In genomic region chr10:71727429-71728217, GRCh38 we compare ENCODE assay signal across 9 cellular contexts. TPM values are rescaled to one million over a fixed set of nuclear protein-coding genes. Genes with fewer than 3 reads are reported as not detected.
DNase-seq lines count a peak whose midpoint lies in the region; ATAC-seq, FAIRE-seq and TF ChIP-seq lines count a peak whose summit lies in the region.
"Had no signal": no experiment of that assay in that cellular context is flagged by ENCODE, and none has a peak within 500 bp of the region (broad histone marks: within the 10 kb centered on the region; RNA-seq: fewer than 3 reads in every experiment).

No MANE protein-coding gene starts in this region.

- WGBS in A549 (ENCODE audit: missing lambda C conversion rate) = 72% methylated on average over 9 of the region's 12 CpGs

- no TSS peak for BruUV-seq in Panc1 (replicated peaks; lab: Mats Ljungman, UMichigan)

- peak overlapping the region in 1 of 2 donors; percentile 3 for H3K9ac ChIP-seq in kidney (ENCODE audit: low read length in 2 of 2)

- no peaks in the 10 kb centered on the region for H3K9me3 Mint-ChIP-seq in activated naive CD4-positive, alpha-beta T cell treated with anti-CD3 and anti-CD28 coated beads, Interleukin-2, amount 50 U/mL, for 24 hours

- in situ Hi-C loops in Panc1 (cut with HindIII; ENCODE audit: low pct_unique_long_range_greater_than_20kb, low sequenced_read_pairs) = no loop called here

- peak overlapping the region; percentile 71 for H3K4me2 ChIP-seq in A549

- TF ChIP-seq EP300 in A549 (IDR thresholded peaks at IDR 0.05) = no peak

- no peak overlapping the region for H3K4me3 ChIP-seq in A549
- H3K4me3 ChIP-seq in Panc1 (ENCODE audit: low read depth in 2 of 2, low read length in 2 of 2) = no peak overlapping the region
- H3K4me3 ChIP-seq in kidney (ENCODE audit: low read length in 2 of 2) = no peak overlapping the region

- CTCF ChIA-PET in A549 (lab: Yijun Ruan, JAX) = interaction anchor here (1.1 to 6.1 kb wide), 6 partner anchors 15 to 408 kb away, joined by 3 to 31 read pairs (median 4); partner anchors contain the start of genes SLC29A3 and VSIR
- CTCF ChIA-PET in Panc1 (lab: Charles Lee) = interaction anchor here (1.1 kb wide), 1 partner anchor 20 kb away, joined by 3 read pairs; no protein-coding TSS in a partner anchor

- no peaks in the 10 kb centered on the region for H3K36me3 Mint-ChIP-seq in activated naive CD4-positive, alpha-beta T cell treated with anti-CD3 and anti-CD28 coated beads, Interleukin-2, amount 50 U/mL, for 24 hours

- POLR2A ChIA-PET in A549 (lab: Yijun Ruan, JAX) (interaction anchor here (0.6 to 3.0 kb wide), 3 partner anchors 39 to 409 kb away, joined by 3 to 10 read pairs (median 10); partner anchors contain the start of genes SLC29A3 and VSIR), Panc1 (lab: Charles Lee) (no interaction called here)

- H3K9me3 ChIP-seq in A549 = no peaks in the 10 kb centered on the region
- H3K9me3 ChIP-seq in Panc1 (ENCODE audit: control insufficient read depth, insufficient read depth, low read depth, low read length) = no peaks in the 10 kb centered on the region
- no peaks in the 10 kb centered on the region for H3K9me3 ChIP-seq in kidney (ENCODE audit: control insufficient read depth in 1 of 2, low read length in 2 of 2)

- H3K36me3 ChIP-seq in Panc1 (ENCODE audit: control insufficient read depth, insufficient read depth, low read length) (no peaks in the 10 kb centered on the region), kidney (ENCODE audit: control insufficient read depth in 1 of 2, insufficient read depth in 2 of 2, low read length in 2 of 2) (no peaks in the 10 kb centered on the region)

- FAIRE-seq in A549 (lab: Jason Lieb, UNC) (no peak), kidney (lab: Jason Lieb, UNC) (no peak)

- H3K27me3 ChIP-seq in Panc1 (ENCODE audit: control insufficient read depth, insufficient read depth, low read length) = no peaks in the 10 kb centered on the region

- TF ChIP-seq CTCF in A549 (IDR thresholded peaks at IDR 0.05) = no peak
- no peak for TF ChIP-seq CTCF in Panc1 (IDR thresholded peaks at IDR 0.05)
- no peak for TF ChIP-seq CTCF in kidney (IDR thresholded peaks at IDR 0.05; ENCODE audit: borderline replicate concordance, extremely low read depth, insufficient read depth)

- peak overlapping the region; percentile 38 to 79; a peak in 4 of 6 replicates for H3K27ac ChIP-seq in A549
- no peak overlapping the region for H3K27ac ChIP-seq in Panc1 (ENCODE audit: low read length)
- H3K27ac ChIP-seq in kidney (ENCODE audit: low read depth in 2 of 2, low read length in 2 of 2) = peak overlapping the region; percentile 58 to 64

- TF ChIP-seq RAD21 in A549 (conservative IDR thresholded peaks at IDR 0.05 in 1 of 2, IDR thresholded peaks at IDR 0.05 in 1 of 2) = no peak

- no peaks in the 10 kb centered on the region for H3K27me3 Mint-ChIP-seq in activated naive CD4-positive, alpha-beta T cell treated with anti-CD3 and anti-CD28 coated beads, Interleukin-2, amount 50 U/mL, for 24 hours

- peaks cover 90% of the 10 kb centered on the region for H3K4me1 Mint-ChIP-seq in activated naive CD4-positive, alpha-beta T cell treated with anti-CD3 and anti-CD28 coated beads, Interleukin-2, amount 50 U/mL, for 24 hours

- TF ChIP-seq POLR2A in A549 (IDR thresholded peaks at IDR 0.05; ENCODE audit: low read length) = no peak

- DNase-seq in A549 (ENCODE audit: low read depth in 1 of 2, low spot score in 1 of 2) (peak in 1 of 2 experiments; percentile 42), Panc1 (ENCODE audit: low read depth, low spot score) (no peak), kidney (peak; percentile 90), HCEC 1CT (no peak)
- peak; percentile 70 for DNase-seq in stimulated activated naive CD8-positive, alpha-beta T cell treated with anti-CD3 and anti-CD28 coated beads, Interleukin-15, Interleukin-2, amounts not matched to agents 100 U/mL and 50 U/mL, for 24 hours

- H3K4me1 ChIP-seq in A549 (peaks cover 33% of the 10 kb centered on the region), Panc1 (ENCODE audit: control insufficient read depth, insufficient read depth, low read length) (peaks cover 10% of the 10 kb centered on the region; the same call in 1 of the 2 replicates), kidney (ENCODE audit: control insufficient read depth in 1 of 2, insufficient read depth in 1 of 2, low read depth in 1 of 2, low read length in 2 of 2) (peaks cover 15 to 26% of the 10 kb centered on the region in 2 donors)

- intact Hi-C loops in Panc1 (cut with micrococcal nuclease; ENCODE audit: unreplicated experiment) = no loop called here
- intact Hi-C loops in kidney (cut with DNase I) = no loop called here

- peak overlapping the region; percentile 99 for H3K27ac Mint-ChIP-seq in activated naive CD4-positive, alpha-beta T cell treated with anti-CD3 and anti-CD28 coated beads, Interleukin-2, amount 50 U/mL, for 24 hours

- ATAC-seq in A549 = peak in 1 of 2 experiments; percentile 18; a peak in 1 of 6 replicates
- ATAC-seq in GM18907 (IDR thresholded peaks at IDR 0.05; ENCODE audit: unreplicated experiment) = peak; percentile 50
- ATAC-seq in HG03097 (IDR thresholded peaks at IDR 0.05; ENCODE audit: low FRiP score, unreplicated experiment) = peak; percentile 43
- ATAC-seq in Panc1 = peak; percentile 24; the same call in 1 of the 2 replicates
- peak; percentile 29 for ATAC-seq in stimulated activated naive CD8-positive, alpha-beta T cell treated with anti-CD3 and anti-CD28 coated beads, Interleukin-15, Interleukin-2, amounts not matched to agents 100 U/mL and 50 U/mL, for 24 hours

- H3K4me3 Mint-ChIP-seq in activated naive CD4-positive, alpha-beta T cell treated with anti-CD3 and anti-CD28 coated beads, Interleukin-2, amount 50 U/mL, for 24 hours = peak overlapping the region; percentile 77

TF ChIP-seq in A549, 52 proteins besides CTCF, POLR2A, EP300 and RAD21:
- no peak for TF ChIP-seq HDAC2 (IDR thresholded peaks at IDR 0.05)
- no peak for TF ChIP-seq RNF2 (IDR thresholded peaks at IDR 0.05; ENCODE audit: borderline replicate concordance, low read depth)
- TF ChIP-seq KDM5A (IDR thresholded peaks at IDR 0.05) = no peak
- no peak for TF ChIP-seq GATA3 (IDR thresholded peaks at IDR 0.05; ENCODE audit: borderline replicate concordance)
- no peak for TF ChIP-seq CHD2 (IDR thresholded peaks at IDR 0.05; ENCODE audit: low read length, partially characterized antibody)
- TF ChIP-seq MAX (IDR thresholded peaks at IDR 0.05) = no peak
- TF ChIP-seq JUNB (IDR thresholded peaks at IDR 0.05) = no peak
- no peak for TF ChIP-seq ZSCAN20 (CRISPR knock-in tag; IDR thresholded peaks at IDR 0.05)
- TF ChIP-seq NPAS2 (CRISPR knock-in tag; IDR thresholded peaks at IDR 0.05; ENCODE audit: borderline replicate concordance) = no peak
- TF ChIP-seq CBX2 (IDR thresholded peaks at IDR 0.05; ENCODE audit: borderline replicate concordance, low read depth) = no peak
- no peak for TF ChIP-seq POLR2AphosphoS2 (conservative IDR thresholded peaks at IDR 0.05; ENCODE audit: low read length)
- TF ChIP-seq RFX5 (IDR thresholded peaks at IDR 0.05) = no peak
- no peak for TF ChIP-seq ZFP36 (IDR thresholded peaks at IDR 0.05; ENCODE audit: borderline replicate concordance, partially characterized antibody)

RNA-seq across cellular contexts. Expression of gene C10orf105, which starts 8.0 kb away (rescaled TPM):
- polyA plus RNA-seq in A549 (2011; rRNA removed) (not detected in 2 replicates), A549 (2017; fragmentation: RNase III; extraction: RNeasy Plus Mini Kit Qiagen cat#74134 plus additional on column Dnase treatment) (not detected in 3 replicates), kidney (ENCODE audit: insufficient read depth, low read depth, low replicate concordance) (not detected)
- polyA plus RNA-seq in A549 (2012; cell fraction: cytosol; rRNA removed) = not detected in 2 replicates
- not detected in 2 replicates for polyA plus RNA-seq in A549 (2012; cell fraction: nucleus; rRNA removed)
- not detected in 2 replicates for polyA minus RNA-seq in A549 (2011; rRNA and poly(A)+ RNA removed)
- total RNA-seq in Panc1 (2021; ENCODE audit: unreplicated experiment) (not detected), kidney (0.35 TPM)
- not detected for polyA plus RNA-seq in Panc1 (2012; ENCODE audit: insufficient read length)
- total RNA-seq: epithelial cell of proximal tubule had no signal

RNA-seq across cellular contexts. Expression of gene VSIR, which starts 45.7 kb away (rescaled TPM):
- polyA plus RNA-seq in A549 (2011; rRNA removed) (18.5 and 23.5 TPM in 2 replicates), A549 (2017; fragmentation: RNase III; extraction: RNeasy Plus Mini Kit Qiagen cat#74134 plus additional on column Dnase treatment) (15.5 to 19.3 TPM (median 19.1 TPM) in 3 replicates), kidney (ENCODE audit: insufficient read depth, low read depth, low replicate concordance) (32.1 TPM)
- 22.2 and 38.1 TPM in 2 replicates for polyA plus RNA-seq in A549 (2012; cell fraction: cytosol; rRNA removed)
- polyA plus RNA-seq in A549 (2012; cell fraction: nucleus; rRNA removed) = 49.7 and 59.1 TPM in 2 replicates
- polyA minus RNA-seq in A549 (2011; rRNA and poly(A)+ RNA removed) = 17.6 and 24.3 TPM in 2 replicates
- total RNA-seq in Panc1 (2021; ENCODE audit: unreplicated experiment) (34.9 TPM), kidney (66.6 TPM)
- 45.4 TPM for polyA plus RNA-seq in Panc1 (2012; ENCODE audit: insufficient read length)

Comparison
In these comparisons a context has a peak if more than half of its experiments do, and no peak if none do; other contexts are left out.
1. DNase-seq: peak in kidney (single experiment) and stimulated activated naive CD8-positive, alpha-beta T cell treated with anti-CD3 and anti-CD28 coated beads, Interleukin-15, Interleukin-2, amounts not matched to agents 100 U/mL and 50 U/mL, for 24 hours (single experiment); none in Panc1 (single experiment) and HCEC 1CT (single experiment).